22 cellular contexts compared by ENCODE assay signal in genomic region chr9:109591691-109592090, GRCh38.
"Had no signal": no experiment of that assay in that cellular context is flagged by ENCODE, and none has a peak within 500 bp of the region (broad histone marks: within the 10 kb centered on the region; RNA-seq: fewer than 3 reads in every experiment).

No MANE protein-coding gene starts in this region.

- DNase-seq: dorsolateral prefrontal cortex; effector CD4-positive, alpha-beta T cell; hypothalamus; immature natural killer cell; islet precursor cell; kidney glomerular epithelial cell; naive thymus-derived CD4-positive, alpha-beta T cell; psoas muscle; right cardiac atrium; sigmoid colon; stimulated activated CD4-positive, alpha-beta T cell treated with anti-CD3 and anti-CD28 coated beads, Interleukin-2, amount 100 ng/mL, for 24 hours; stimulated activated CD4-positive, alpha-beta T cell treated with anti-CD3 and anti-CD28 coated beads, Interleukin-4, amount 100 ng/mL, for 24 hours; stimulated activated naive CD4-positive, alpha-beta T cell treated with Interleukin-2 at 50 U/mL for 16 hours; substantia nigra; testis; upper lobe of left lung; uterus had no signal

- H3K4me3 Mint-ChIP-seq: immature natural killer cell; memory B cell; naive thymus-derived CD4-positive, alpha-beta T cell; nephron; neural progenitor cell; stimulated activated effector memory CD8-positive, alpha-beta T cell treated with anti-CD3 and anti-CD28 coated beads, Interleukin-12 subunit alpha, Interleukin-12 subunit beta, amount 100 ng/mL, for 72 hours had no signal

- H3K4me1 Mint-ChIP-seq: immature natural killer cell; memory B cell; nephron; neural progenitor cell; stimulated activated effector memory CD8-positive, alpha-beta T cell treated with anti-CD3 and anti-CD28 coated beads, Interleukin-12 subunit alpha, Interleukin-12 subunit beta, amount 100 ng/mL, for 72 hours had no signal

- H3K27ac ChIP-seq: dorsolateral prefrontal cortex, neural progenitor cell, psoas muscle, sigmoid colon, testis, tibial nerve, upper lobe of left lung, uterus had no signal

- H3K36me3 Mint-ChIP-seq: immature natural killer cell; memory B cell; naive thymus-derived CD4-positive, alpha-beta T cell; neural progenitor cell; stimulated activated effector memory CD8-positive, alpha-beta T cell treated with anti-CD3 and anti-CD28 coated beads, Interleukin-12 subunit alpha, Interleukin-12 subunit beta, amount 100 ng/mL, for 72 hours had no signal

- H3K27ac Mint-ChIP-seq: immature natural killer cell; memory B cell; naive thymus-derived CD4-positive, alpha-beta T cell; nephron; neural progenitor cell; stimulated activated effector memory CD8-positive, alpha-beta T cell treated with anti-CD3 and anti-CD28 coated beads, Interleukin-12 subunit alpha, Interleukin-12 subunit beta, amount 100 ng/mL, for 72 hours had no signal
